18 cellular contexts compared by ENCODE assay signal in the genomic region with DNA sequence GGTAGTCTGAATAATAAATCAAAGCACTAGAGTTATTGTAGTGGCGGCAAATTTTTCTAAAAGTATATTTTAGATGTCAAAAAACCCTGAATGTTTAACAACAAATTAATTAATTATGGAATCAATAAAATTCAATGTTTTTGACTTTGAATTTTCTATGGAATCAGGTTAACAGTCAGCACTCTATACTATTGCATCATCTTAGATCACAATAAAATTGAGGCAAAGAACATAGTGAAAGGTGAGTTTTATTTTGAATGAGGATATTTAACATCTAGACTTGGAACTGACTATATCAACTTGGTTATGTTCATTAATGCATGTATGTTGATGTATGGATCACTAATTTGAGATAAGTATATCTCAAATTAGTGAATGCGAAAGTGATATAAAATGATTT.
"Had no signal": no experiment of that assay in that cellular context is flagged by ENCODE, and none has a peak within 500 bp of the region (broad histone marks: within the 10 kb centered on the region; RNA-seq: fewer than 3 reads in every experiment).

No MANE protein-coding gene starts in this region.

- H3K27ac ChIP-seq: coronary artery, gastroesophageal sphincter, heart left ventricle, neural progenitor cell, psoas muscle, thyroid gland had no signal

- H3K4me1 ChIP-seq: gastroesophageal sphincter, neural progenitor cell, psoas muscle, thyroid gland had no signal

- H3K27me3 Mint-ChIP-seq: naive B cell had no signal

- ATAC-seq: activated CD8-positive, alpha-beta T cell treated with anti-CD3 and anti-CD28 coated beads, Interleukin-2, amount 10 ng/mL, durations not matched to agents 7 days and 5 days; gastroesophageal sphincter; heart left ventricle; mucosa of descending colon; psoas muscle; right cardiac atrium had no signal

- H3K9me3 Mint-ChIP-seq: activated CD4-positive, alpha-beta T cell treated with anti-CD3 and anti-CD28 coated beads, Interleukin-2, amount 10 ng/mL, durations not matched to agents 7 days and 5 days; activated naive CD4-positive, alpha-beta T cell treated with anti-CD3 and anti-CD28 coated beads for 36 hours; activated T-cell treated with anti-CD3 and anti-CD28 coated beads, Interleukin-2, amount 50 U/mL, for 4 hours; naive B cell; neural progenitor cell had no signal

- H3K9ac ChIP-seq: neural progenitor cell had no signal

- H3K4me3 ChIP-seq: coronary artery, gastroesophageal sphincter, heart left ventricle, mucosa of descending colon, neural progenitor cell, psoas muscle, thyroid gland had no signal

- H2AFZ ChIP-seq: neural progenitor cell had no signal

- H3K36me3 ChIP-seq: gastroesophageal sphincter, heart left ventricle, neural progenitor cell, thyroid gland had no signal

- H3K9me3 ChIP-seq: gastroesophageal sphincter, heart left ventricle, mucosa of descending colon, psoas muscle, thyroid gland had no signal

- DNase-seq: activated CD4-positive, alpha-beta T cell treated with anti-CD3 and anti-CD28 coated beads, Interleukin-2, amount 10 ng/mL, durations not matched to agents 7 days and 5 days; activated CD8-positive, alpha-beta T cell treated with anti-CD3 and anti-CD28 coated beads, Interleukin-2, amount 10 ng/mL, durations not matched to agents 7 days and 5 days; activated naive CD4-positive, alpha-beta T cell treated with anti-CD3 and anti-CD28 coated beads for 36 hours; activated naive CD8-positive, alpha-beta T cell treated with anti-CD3 and anti-CD28 coated beads, Interleukin-2, amount 50 U/mL, for 24 hours; activated T-cell treated with anti-CD3 and anti-CD28 coated beads, Interleukin-2, amount 50 U/mL, for 4 hours; anterior cingulate cortex; heart left ventricle; mucosa of descending colon; naive B cell; psoas muscle; right cardiac atrium; stimulated activated naive CD4-positive, alpha-beta T cell treated with Interleukin-2 at 50 U/mL for 16 hours; T-helper 1 cell; T-helper 9 cell; thyroid gland had no signal

- H3K27ac Mint-ChIP-seq: activated CD4-positive, alpha-beta T cell treated with anti-CD3 and anti-CD28 coated beads, Interleukin-2, amount 10 ng/mL, durations not matched to agents 7 days and 5 days; activated CD8-positive, alpha-beta T cell treated with anti-CD3 and anti-CD28 coated beads, Interleukin-2, amount 10 ng/mL, durations not matched to agents 7 days and 5 days; activated naive CD4-positive, alpha-beta T cell treated with anti-CD3 and anti-CD28 coated beads for 36 hours; activated naive CD8-positive, alpha-beta T cell treated with anti-CD3 and anti-CD28 coated beads, Interleukin-2, amount 50 U/mL, for 24 hours; naive B cell; neural progenitor cell had no signal

- H3K4me3 Mint-ChIP-seq: activated CD4-positive, alpha-beta T cell treated with anti-CD3 and anti-CD28 coated beads, Interleukin-2, amount 10 ng/mL, durations not matched to agents 7 days and 5 days; activated CD8-positive, alpha-beta T cell treated with anti-CD3 and anti-CD28 coated beads, Interleukin-2, amount 10 ng/mL, durations not matched to agents 7 days and 5 days; activated naive CD4-positive, alpha-beta T cell treated with anti-CD3 and anti-CD28 coated beads for 36 hours; activated naive CD8-positive, alpha-beta T cell treated with anti-CD3 and anti-CD28 coated beads, Interleukin-2, amount 50 U/mL, for 24 hours; activated T-cell treated with anti-CD3 and anti-CD28 coated beads, Interleukin-2, amount 50 U/mL, for 4 hours; naive B cell; neural progenitor cell had no signal

- H3K4me1 Mint-ChIP-seq: neural progenitor cell had no signal

- H3K4me2 ChIP-seq: neural progenitor cell had no signal

- H3K36me3 Mint-ChIP-seq: naive B cell, neural progenitor cell had no signal

- H3K27me3 ChIP-seq: gastroesophageal sphincter, heart left ventricle, neural progenitor cell, thyroid gland had no signal
